Comparison of ENCODE assay signal across 13 cellular contexts in genomic region chr11:66600219-66600923, GRCh38.
DNase-seq lines count a peak whose midpoint lies in the region; ATAC-seq and TF ChIP-seq lines count a peak whose summit lies in the region.
"Had no signal": no experiment of that assay in that cellular context is flagged by ENCODE, and none has a peak within 500 bp of the region (broad histone marks: within the 10 kb centered on the region; RNA-seq: fewer than 3 reads in every experiment).

No MANE protein-coding gene starts in this region.

- H3K4me3 ChIP-seq in fibroblast of mammary gland (ENCODE audit: control insufficient read depth, low read depth, low read length) (no peak overlapping the region), tibial artery (no peak overlapping the region)
- H3K4me3 ChIP-seq: skin epidermis, thyroid gland had no signal

- ATAC-seq in stimulated activated naive CD8-positive, alpha-beta T cell treated with anti-CD3 and anti-CD28 coated beads, Interleukin-15, Interleukin-2, amounts not matched to agents 100 U/mL and 50 U/mL, for 24 hours: no peak
- ATAC-seq: Panc1, T-helper 17 cell had no signal

- H3K4me1 ChIP-seq in tibial artery: peaks cover 0 to 30% (median 19%) of the 10 kb centered on the region in 4 donors

- H3K36me3 ChIP-seq in tibial artery: peaks cover 0 to 39% (median 13%) of the 10 kb centered on the region in 3 donors

- H3K9me3 ChIP-seq in tibial artery: no peaks in the 10 kb centered on the region
- H3K9me3 ChIP-seq: thyroid gland had no signal

- peak overlapping the region; percentile 12 to 29 for H3K27ac ChIP-seq in tibial artery
- H3K27ac ChIP-seq: 22Rv1, thyroid gland had no signal

- intact Hi-C loops in tibial artery (cut with DNase I; ENCODE audit: low total_unique reads): no loop called here

- peak; percentile 34 for DNase-seq in NOMO-1 treated with DMSO at 0.1 percent for 48 hours (lab: John Stamatoyannopoulos, UW; ENCODE audit: unreplicated experiment)
- no peak for DNase-seq in NOMO-1 treated with dmso at 0.1 percent for 144 hours (lab: John Stamatoyannopoulos, UW; ENCODE audit: unreplicated experiment)
- peak; percentile 45 for DNase-seq in fibroblast of mammary gland (ENCODE audit: low read depth)
- DNase-seq in tibial artery: no peak
- no peak for DNase-seq in stimulated activated naive CD8-positive, alpha-beta T cell treated with anti-CD3 and anti-CD28 coated beads, Interleukin-15, Interleukin-2, amounts not matched to agents 100 U/mL and 50 U/mL, for 24 hours
- DNase-seq in NCI-H1092 (lab: John Stamatoyannopoulos, UW): no peak
- DNase-seq: activated CD4-positive, alpha-beta T cell treated with anti-CD3 and anti-CD28 coated beads, Interleukin-2, amount 10 ng/mL, durations not matched to agents 24 days and 14 days; NCI-H1105 treated with DMSO at 0.1 percent for 48 hours; T-helper 17 cell; thyroid gland had no signal

- TF ChIP-seq CTCF in fibroblast of mammary gland (conservative IDR thresholded peaks at IDR 0.05; ENCODE audit: control insufficient read depth, insufficient read depth, low read depth, low read length) (no peak), tibial artery (IDR thresholded peaks at IDR 0.05) (no peak)

- no peaks in the 10 kb centered on the region for H3K27me3 ChIP-seq in tibial artery
- H3K27me3 ChIP-seq: thyroid gland had no signal

Comparison
In these comparisons a context has a peak if more than half of its experiments do, and no peak if none do; other contexts are left out.
1. DNase-seq: peak in NOMO-1 treated with DMSO at 0.1 percent for 48 hours (single experiment) and fibroblast of mammary gland (single experiment); none in NOMO-1 treated with dmso at 0.1 percent for 144 hours (single experiment), tibial artery (0 of 2), stimulated activated naive CD8-positive, alpha-beta T cell treated with anti-CD3 and anti-CD28 coated beads, Interleukin-15, Interleukin-2, amounts not matched to agents 100 U/mL and 50 U/mL, for 24 hours (single experiment) and NCI-H1092 (single experiment).